Comparison of ENCODE assay signal across 24 cellular contexts in genomic region chr5:128446-128845, GRCh38. TPM values are rescaled to one million over a fixed set of nuclear protein-coding genes. Genes with fewer than 3 reads are reported as not detected.
"Had no signal": no experiment of that assay in that cellular context is flagged by ENCODE, and none has a peak within 500 bp of the region (broad histone marks: within the 10 kb centered on the region; RNA-seq: fewer than 3 reads in every experiment).

No MANE protein-coding gene starts in this region.

- H3K4me1 Mint-ChIP-seq: activated CD4-positive, alpha-beta T cell treated with anti-CD3 and anti-CD28 coated beads, Interleukin-2, amount 10 ng/mL, durations not matched to agents 7 days and 5 days; immature natural killer cell; naive thymus-derived CD4-positive, alpha-beta T cell; neural progenitor cell had no signal

- H3K4me1 ChIP-seq: left lung, spleen had no signal

- H3K36me3 Mint-ChIP-seq: immature natural killer cell had no signal

- H3K27ac Mint-ChIP-seq: activated CD4-positive, alpha-beta T cell treated with anti-CD3 and anti-CD28 coated beads, Interleukin-2, amount 10 ng/mL, durations not matched to agents 7 days and 5 days; activated CD8-positive, alpha-beta T cell treated with anti-CD3 and anti-CD28 coated beads for 36 hours; activated naive CD8-positive, alpha-beta T cell treated with anti-CD3 and anti-CD28 coated beads, Interleukin-2, amount 50 U/mL, for 24 hours; activated T-helper 1 cell treated with anti-CD3 and anti-CD28 coated beads, Interleukin-12 subunit alpha, Interleukin-12 subunit beta, Interleukin-2, Interleukin-4 antibody, amounts not matched to agents 30 ng/mL and 10 ng/mL and 1 ng/mL, durations not matched to agents 14 hours and 24 hours and 36 hours; dendritic cell treated with granulocyte-macrophage colony-stimulating factor and Interleukin-4, amounts not matched to agents 40 ng/mL and 50 ng/mL, for 4 days; immature natural killer cell; naive thymus-derived CD4-positive, alpha-beta T cell; neural progenitor cell had no signal

- ATAC-seq: activated CD4-positive, CD25-positive, alpha-beta regulatory T cell treated with anti-CD3 and anti-CD28 coated beads, Interleukin-2, amount 50 U/mL, for 24 hours; activated CD8-positive, alpha-beta T cell treated with anti-CD3 and anti-CD28 coated beads for 36 hours; activated naive CD8-positive, alpha-beta T cell treated with anti-CD3 and anti-CD28 coated beads, Interleukin-2, amount 50 U/mL, for 24 hours; left lung; naive thymus-derived CD4-positive, alpha-beta T cell had no signal

- H3K9me3 ChIP-seq: thyroid gland had no signal

- H3K4me3 ChIP-seq: left lung, lung, neural progenitor cell, spleen, thyroid gland had no signal

- H3K27me3 ChIP-seq: left lung, neural progenitor cell, thyroid gland had no signal

- H3K9ac ChIP-seq: neural progenitor cell had no signal

- DNase-seq: activated CD4-positive, alpha-beta T cell treated with anti-CD3 and anti-CD28 coated beads, Interleukin-2, amount 10 ng/mL, durations not matched to agents 7 days and 5 days; activated CD8-positive, alpha-beta T cell treated with anti-CD3 and anti-CD28 coated beads for 36 hours; activated gamma-delta T cell; activated naive CD4-positive, alpha-beta T cell treated with anti-CD3 and anti-CD28 coated beads, Interleukin-2, amount 50 U/mL, for 16 hours; activated naive CD8-positive, alpha-beta T cell treated with anti-CD3 and anti-CD28 coated beads, Interleukin-2, amount 50 U/mL, for 24 hours; effector CD4-positive, alpha-beta T cell; foreskin melanocyte; immature natural killer cell; kidney glomerular epithelial cell; left lung; naive thymus-derived CD4-positive, alpha-beta T cell; posterior cingulate gyrus; spleen; stimulated activated CD4-positive, alpha-beta T cell treated with anti-CD3 and anti-CD28 coated beads, Interleukin-4, amount 100 ng/mL, for 24 hours; stimulated activated naive CD4-positive, alpha-beta T cell treated with Interleukin-2 at 50 U/mL for 16 hours; thyroid gland had no signal

- H3K27me3 Mint-ChIP-seq: brain had no signal

- H2AFZ ChIP-seq: neural progenitor cell had no signal

- H3K4me3 Mint-ChIP-seq: activated CD4-positive, alpha-beta T cell treated with anti-CD3 and anti-CD28 coated beads, Interleukin-2, amount 10 ng/mL, durations not matched to agents 7 days and 5 days; activated CD8-positive, alpha-beta T cell treated with anti-CD3 and anti-CD28 coated beads for 36 hours; activated naive CD8-positive, alpha-beta T cell treated with anti-CD3 and anti-CD28 coated beads, Interleukin-2, amount 50 U/mL, for 24 hours; activated T-helper 1 cell treated with anti-CD3 and anti-CD28 coated beads, Interleukin-12 subunit alpha, Interleukin-12 subunit beta, Interleukin-2, Interleukin-4 antibody, amounts not matched to agents 30 ng/mL and 10 ng/mL and 1 ng/mL, durations not matched to agents 14 hours and 24 hours and 36 hours; brain; dendritic cell treated with granulocyte-macrophage colony-stimulating factor and Interleukin-4, amounts not matched to agents 40 ng/mL and 50 ng/mL, for 4 days; immature natural killer cell; naive thymus-derived CD4-positive, alpha-beta T cell; neural progenitor cell had no signal

- H3K36me3 ChIP-seq: left lung, spleen, thyroid gland had no signal

- H3K27ac ChIP-seq: left lung, neural progenitor cell, spleen, thyroid gland had no signal

RNA-seq across cellular contexts. Expression of gene PLEKHG4B, which starts 36.5 kb away (rescaled TPM):
- total RNA-seq: activated CD8-positive, alpha-beta T cell treated with anti-CD3 and anti-CD28 coated beads for 36 hours; activated T-helper 1 cell treated with anti-CD3 and anti-CD28 coated beads, Interleukin-12 subunit alpha, Interleukin-12 subunit beta, Interleukin-2, Interleukin-4 antibody, amounts not matched to agents 30 ng/mL and 10 ng/mL and 1 ng/mL, durations not matched to agents 14 hours and 24 hours and 36 hours; mesenteric fat pad; T-helper 2 cell treated with Interferon-gamma antibody and Interleukin-4, amounts not matched to agents 100 ng/mL and 5 ng/mL, for 36 hours had no signal
